ENCODE assay signal across 8 cellular contexts in the genomic region with DNA sequence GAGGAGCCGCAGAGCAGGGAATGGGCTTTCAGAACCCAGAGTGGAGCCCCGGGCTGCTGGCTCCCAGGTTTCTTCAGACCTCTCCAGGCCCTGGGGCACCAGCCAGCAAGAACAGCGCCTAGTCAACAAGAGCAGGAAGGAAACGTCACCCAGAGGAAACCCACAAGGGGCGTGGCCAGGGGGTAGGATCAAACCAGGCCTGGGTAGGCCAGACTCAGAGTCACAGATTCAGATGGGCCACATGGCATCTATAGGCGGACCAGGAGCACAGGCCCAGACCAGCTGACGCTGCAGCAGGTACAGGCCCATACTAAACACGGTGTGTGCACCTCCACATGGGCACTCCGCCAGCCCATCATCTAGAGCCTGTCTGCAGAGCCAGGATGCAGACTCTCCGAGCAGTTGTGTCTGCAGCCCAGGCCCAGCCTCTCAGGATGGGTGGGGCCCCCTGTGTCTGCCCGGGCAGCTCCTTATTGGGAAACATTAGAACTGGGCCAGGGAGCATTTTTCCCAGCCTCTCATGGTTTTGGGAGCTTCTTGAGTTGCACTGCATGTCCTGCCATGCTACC. TPM values are rescaled to one million over a fixed set of nuclear protein-coding genes. Genes with fewer than 3 reads are reported as not detected.
DNase-seq lines count a peak whose midpoint lies in the region; FAIRE-seq and TF ChIP-seq lines count a peak whose summit lies in the region.

Gene NLRP1 (minus strand): TSS at position 127 of the 569 bp plus-strand sequence. CDS start 552 bp downstream, outside the sequence.

- no peak for FAIRE-seq in H54 (lab: Jason Lieb, UNC)

- H3K36me3 Mint-ChIP-seq in chondrocyte (ENCODE audit: low read depth), result no peaks in the 10 kb centered on the region

- no peaks in the 10 kb centered on the region for H3K9me3 Mint-ChIP-seq in chondrocyte (ENCODE audit: low read depth)

- no peaks in the 10 kb centered on the region for H3K27me3 Mint-ChIP-seq in chondrocyte (ENCODE audit: low read depth)

- H3K4me1 Mint-ChIP-seq in chondrocyte (ENCODE audit: low read depth), result peaks cover 29% of the 10 kb centered on the region

- H3K4me3 ChIP-seq in GM08714 (ENCODE audit: low read length), result peak within 1 kb of the TSS; percentile 80; the same call in 1 of the 2 replicates
- H3K4me3 ChIP-seq in lower leg skin (ENCODE audit: low read depth, poor library complexity, severe bottlenecking), result peak within 1 kb of the TSS; percentile 32

- DNase-seq in H54 (ENCODE audit: insufficient read length, low spot score), result peak; percentile 84
- DNase-seq in MV-4-11 (lab: John Stamatoyannopoulos, UW), result peak; percentile 93
- peak; percentile 87 to 92 for DNase-seq in activated CD4-positive, alpha-beta T cell treated with anti-CD3 and anti-CD28 coated beads for 24 hours (ENCODE audit: low read depth in 2 of 2)
- DNase-seq in chondrocyte (ENCODE audit: low spot score), result no peak
- DNase-seq in lower leg skin (ENCODE audit: low spot score in 2 of 2), result peak; percentile 96 to 98
- DNase-seq in stimulated activated CD4-positive, alpha-beta T cell treated with anti-CD3 and anti-CD28 coated beads, TNF-alpha, amount 100 ng/mL, for 24 hours (ENCODE audit: low read depth in 3 of 3), result peak; percentile 84 to 93 (median 84)
- no peak for DNase-seq in cerebellar cortex (ENCODE audit: low spot score)

- TF ChIP-seq CTCF in chondrocyte (IDR thresholded peaks at IDR 0.05) (no peak), lower leg skin (IDR thresholded peaks at IDR 0.05) (no peak)

- TF ChIP-seq POLR2A in H54 (IDR thresholded peaks at IDR 0.05; ENCODE audit: low read depth, low read length) (peak; percentile 30; the same call in 1 of the 2 replicates), lower leg skin (IDR thresholded peaks at IDR 0.05) (peak in 1 of 2 donors; percentile 40)

- intact Hi-C loops in lower leg skin (cut with DNase I; ENCODE audit: low total_unique reads), result loop anchor here (10.0 kb wide), 1 partner anchor 120 kb away; no protein-coding TSS in a partner anchor

- peak within 1 kb of the TSS; percentile 52 for H3K4me3 Mint-ChIP-seq in chondrocyte (ENCODE audit: unreplicated experiment)

- peak within 1 kb of the TSS; percentile 62 for H3K27ac Mint-ChIP-seq in chondrocyte (ENCODE audit: unreplicated experiment)

- 7 to 18% methylated on average over 8 to 11 of the region's 11 CpGs for WGBS in lower leg skin, 2 donors

RNA-seq across cellular contexts. Expression of gene NLRP1, which starts in this region (rescaled TPM):
- total RNA-seq in chondrocyte (24.7 to 37.2 TPM (median 24.8 TPM) in 3 replicates), lower leg skin (100 to 1,000 TPM in 1 of 4 donors, 10 to 100 TPM in 3; 55.5 to 163 (median 68.9) TPM)

Comparison
In these comparisons a context has a peak if more than half of its experiments do, and no peak if none do; other contexts are left out.
1. DNase-seq: peak in H54 (single experiment), MV-4-11 (single experiment), activated CD4-positive, alpha-beta T cell treated with anti-CD3 and anti-CD28 coated beads for 24 hours (2 of 2), lower leg skin (2 of 2) and stimulated activated CD4-positive, alpha-beta T cell treated with anti-CD3 and anti-CD28 coated beads, TNF-alpha, amount 100 ng/mL, for 24 hours (3 of 3); none in chondrocyte (single experiment) and cerebellar cortex (single experiment).